In the genomic region with DNA sequence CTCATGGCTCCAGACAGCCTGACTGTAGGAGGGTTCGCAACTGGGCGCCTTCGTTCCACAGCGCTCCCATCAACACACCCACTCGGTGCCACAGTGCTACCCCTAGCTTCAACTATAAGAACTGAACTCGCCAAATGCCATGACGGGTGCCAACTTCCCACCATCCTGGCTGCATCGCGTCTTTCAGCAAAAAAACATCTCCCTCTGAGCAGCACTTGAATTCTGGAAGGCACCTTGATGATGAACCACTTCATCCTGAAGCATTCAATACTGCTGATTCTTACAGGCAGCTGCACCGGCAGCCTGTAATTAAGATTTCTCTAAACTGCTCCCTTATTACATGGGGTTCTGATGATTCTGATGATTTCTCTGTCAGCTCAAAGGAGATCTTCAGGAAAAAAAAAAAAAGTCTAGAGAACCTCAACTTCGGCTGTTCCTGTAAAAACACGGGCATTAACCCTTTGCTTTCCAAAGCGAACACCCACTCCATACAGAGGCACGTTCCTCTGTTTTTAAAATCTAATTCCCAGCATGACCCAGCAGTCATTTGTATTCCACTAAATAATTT, we compare ENCODE assay signal across 8 cellular contexts. TPM values are rescaled to one million over a fixed set of nuclear protein-coding genes. Genes with fewer than 3 reads are reported as not detected.
DNase-seq lines count a peak whose midpoint lies in the region; ATAC-seq and TF ChIP-seq lines count a peak whose summit lies in the region.

No MANE protein-coding gene starts in this region.

- peak; percentile 74 to 77 for ATAC-seq in naive B cell (ENCODE audit: low read depth in 2 of 2)

- H3K9me3 Mint-ChIP-seq in activated T-helper 1 cell treated with anti-CD3 and anti-CD28 coated beads, Interleukin-12 subunit alpha, Interleukin-12 subunit beta, Interleukin-2, Interleukin-4 antibody, amounts not matched to agents 30 ng/mL and 10 ng/mL and 1 ng/mL, durations not matched to agents 14 hours and 24 hours and 36 hours = no peaks in the 10 kb centered on the region
- peaks cover 0 to 1% (median 0%) of the 10 kb centered on the region in 7 donors for H3K9me3 Mint-ChIP-seq in naive B cell

- intact Hi-C loops in activated T-helper 1 cell treated with anti-CD3 and anti-CD28 coated beads, Interleukin-12 subunit alpha, Interleukin-12 subunit beta, Interleukin-2, Interleukin-4 antibody, amounts not matched to agents 30 ng/mL and 10 ng/mL and 1 ng/mL, durations not matched to agents 14 hours and 24 hours and 36 hours (cut with micrococcal nuclease) = loop anchor here (1.0 to 5.0 kb wide), 3 partner anchors 14 to 166 kb away; no protein-coding TSS in a partner anchor
- intact Hi-C loops in testis (cut with DNase I; ENCODE audit: low total_unique reads) = no loop called here

- TF ChIP-seq CTCF in 22Rv1 (IDR thresholded peaks at IDR 0.05) (peak; percentile 42), GM10266 (IDR thresholded peaks at IDR 0.05; ENCODE audit: control insufficient read depth, insufficient read depth, low read depth, missing control alignments) (peak; percentile 34), fibroblast of pulmonary artery (IDR thresholded peaks at IDR 0.05; ENCODE audit: low read length, missing control alignments) (peak; percentile 54), testis (IDR thresholded peaks at IDR 0.05) (peak in 2 of 3 experiments; percentile 21 to 36)

- H3K36me3 ChIP-seq in testis (ENCODE audit: low read depth, missing control alignments) = no peaks in the 10 kb centered on the region

- H3K36me3 Mint-ChIP-seq in activated T-helper 1 cell treated with anti-CD3 and anti-CD28 coated beads, Interleukin-12 subunit alpha, Interleukin-12 subunit beta, Interleukin-2, Interleukin-4 antibody, amounts not matched to agents 30 ng/mL and 10 ng/mL and 1 ng/mL, durations not matched to agents 14 hours and 24 hours and 36 hours (ENCODE audit: low read depth) = no peaks in the 10 kb centered on the region
- no peaks in the 10 kb centered on the region for H3K36me3 Mint-ChIP-seq in naive B cell

- H3K4me3 Mint-ChIP-seq in activated T-helper 1 cell treated with anti-CD3 and anti-CD28 coated beads, Interleukin-12 subunit alpha, Interleukin-12 subunit beta, Interleukin-2, Interleukin-4 antibody, amounts not matched to agents 30 ng/mL and 10 ng/mL and 1 ng/mL, durations not matched to agents 14 hours and 24 hours and 36 hours = peak overlapping the region; percentile 79
- H3K4me3 Mint-ChIP-seq in naive B cell = peak overlapping the region; percentile 86 to 98 (median 94)

- H3K27me3 ChIP-seq in testis = no peaks in the 10 kb centered on the region

- H3K4me1 Mint-ChIP-seq in activated T-helper 1 cell treated with anti-CD3 and anti-CD28 coated beads, Interleukin-12 subunit alpha, Interleukin-12 subunit beta, Interleukin-2, Interleukin-4 antibody, amounts not matched to agents 30 ng/mL and 10 ng/mL and 1 ng/mL, durations not matched to agents 14 hours and 24 hours and 36 hours (ENCODE audit: low read depth) = peaks cover 19% of the 10 kb centered on the region
- H3K4me1 Mint-ChIP-seq in naive B cell = peaks cover 13 to 27% (median 21%) of the 10 kb centered on the region in 3 donors

- DNase-seq in GM10266 (ENCODE audit: extremely low spot score) = peak; percentile 53
- DNase-seq in NCI-H510A (lab: John Stamatoyannopoulos, UW) = peak; percentile 14
- DNase-seq in activated T-helper 1 cell treated with anti-CD3 and anti-CD28 coated beads, Interleukin-12 subunit alpha, Interleukin-12 subunit beta, Interleukin-2, Interleukin-4 antibody, amounts not matched to agents 30 ng/mL and 10 ng/mL and 1 ng/mL, durations not matched to agents 14 hours and 24 hours and 36 hours (ENCODE audit: low spot score) = peak; percentile 1
- peak; percentile 57 for DNase-seq in fibroblast of pulmonary artery (ENCODE audit: low read depth)
- DNase-seq in naive B cell = peak; percentile 38
- DNase-seq in testis = peak; percentile 82
- DNase-seq in GM19240 (ENCODE audit: insufficient read length, low spot score) = no peak

- no peak for TF ChIP-seq POLR2A in testis (IDR thresholded peaks at IDR 0.05)

- H3K4me3 ChIP-seq in fibroblast of pulmonary artery (replicated peaks; ENCODE audit: low read depth, low read length) (peak overlapping the region; percentile 75), testis (peak overlapping the region; percentile 86 to 91)

- no peaks in the 10 kb centered on the region for H3K9me3 ChIP-seq in testis

- H3K27ac ChIP-seq in 22Rv1 = peak overlapping the region; percentile 47
- H3K27ac ChIP-seq in testis = peak overlapping the region in 1 of 2 donors; percentile 76

- peaks cover 69% of the 10 kb centered on the region for H3K27me3 Mint-ChIP-seq in activated T-helper 1 cell treated with anti-CD3 and anti-CD28 coated beads, Interleukin-12 subunit alpha, Interleukin-12 subunit beta, Interleukin-2, Interleukin-4 antibody, amounts not matched to agents 30 ng/mL and 10 ng/mL and 1 ng/mL, durations not matched to agents 14 hours and 24 hours and 36 hours (ENCODE audit: insufficient read depth)
- H3K27me3 Mint-ChIP-seq in naive B cell = no peaks in the 10 kb centered on the region

- peaks cover 31% of the 10 kb centered on the region for H3K4me1 ChIP-seq in testis

- 0 to 1% methylated on average over 14 of the region's 14 CpGs for WGBS in testis, 2 donors

- H3K27ac Mint-ChIP-seq in activated T-helper 1 cell treated with anti-CD3 and anti-CD28 coated beads, Interleukin-12 subunit alpha, Interleukin-12 subunit beta, Interleukin-2, Interleukin-4 antibody, amounts not matched to agents 30 ng/mL and 10 ng/mL and 1 ng/mL, durations not matched to agents 14 hours and 24 hours and 36 hours = no peak overlapping the region
- H3K27ac Mint-ChIP-seq in naive B cell = peak overlapping the region in 4 of 6 donors; percentile 29 to 94 (median 72)

RNA-seq across cellular contexts. Expression of a gene that starts 1.2 kb away (rescaled TPM):
- total RNA-seq in activated T-helper 1 cell treated with anti-CD3 and anti-CD28 coated beads, Interleukin-12 subunit alpha, Interleukin-12 subunit beta, Interleukin-2, Interleukin-4 antibody, amounts not matched to agents 30 ng/mL and 10 ng/mL and 1 ng/mL, durations not matched to agents 14 hours and 24 hours and 36 hours = 0.65 and 1.7 TPM in 2 replicates
- polyA plus RNA-seq in naive B cell (ENCODE audit: low read depth in 6 of 6) = 1 to 10 TPM; 2.1 to 5.7 (median 2.7) TPM
- total RNA-seq in testis = 10 to 100 TPM; 65.5 to 82.2 TPM
- 49.3 TPM for polyA plus RNA-seq in testis (ENCODE audit: insufficient read depth, low read depth, low replicate concordance)

Comparison
In these comparisons a context has a peak if more than half of its experiments do, and no peak if none do; other contexts are left out.
1. RNA of a gene that starts 1.2 kb away (total RNA-seq): 65.5 to 82.2 TPM in testis; 0.65 to 1.7 TPM in activated T-helper 1 cell treated with anti-CD3 and anti-CD28 coated beads, Interleukin-12 subunit alpha, Interleukin-12 subunit beta, Interleukin-2, Interleukin-4 antibody, amounts not matched to agents 30 ng/mL and 10 ng/mL and 1 ng/mL, durations not matched to agents 14 hours and 24 hours and 36 hours; every median in the first group is over 10 times any median in the second.
2. Peak in every context shown above with its lines, with median percentiles within 50 percentile points of each other: CTCF ChIP-seq.